Comparison of ENCODE assay signal across 8 cellular contexts in genomic region chr17:64261422-64262124, GRCh38. TPM values are rescaled to one million over a fixed set of nuclear protein-coding genes. Genes with fewer than 3 reads are reported as not detected.
DNase-seq lines count a peak whose midpoint lies in the region; ATAC-seq, FAIRE-seq and TF ChIP-seq lines count a peak whose summit lies in the region.

No MANE protein-coding gene starts in this region.

- H3K9me3 ChIP-seq in right atrium auricular region = no peaks in the 10 kb centered on the region
- no peaks in the 10 kb centered on the region for H3K9me3 ChIP-seq in body of pancreas
- H3K9me3 ChIP-seq in mesodermal cell (ENCODE audit: control insufficient read depth, low read length) = no peaks in the 10 kb centered on the region
- H3K9me3 ChIP-seq in aorta (ENCODE audit: control insufficient read depth, low read length) = no peaks in the 10 kb centered on the region
- no peaks in the 10 kb centered on the region for H3K9me3 ChIP-seq in small intestine (ENCODE audit: control insufficient read depth, low read depth)

- WGBS in body of pancreas, 2 donors = 21 to 29% methylated on average over 5 of the region's 5 CpGs
- WGBS in mesodermal cell (ENCODE audit: insufficient coverage in 2 of 2), 2 experiments = 74% methylated on average over 3 to 4 of the region's 5 CpGs
- WGBS in aorta, 2 donors = 51 to 58% methylated on average over 5 of the region's 5 CpGs
- 11 to 39% (median 20%) methylated on average over 5 of the region's 5 CpGs for WGBS in small intestine, 3 donors

- intact Hi-C loops in Right ventricle myocardium superior (cut with DNase I) = loop anchor here (5.0 kb wide), 1 partner anchor 114 kb away; no protein-coding TSS in a partner anchor
- intact Hi-C loops in body of pancreas (cut with DNase I) = loop anchor here (10.0 kb wide), 1 partner anchor 347 kb away; the partner anchor contains the start of genes CSHL1 and GH1
- intact Hi-C loops in aorta (cut with DNase I) = loop anchor here (2.0 to 10.0 kb wide), 4 partner anchors 84 to 115 kb away; no protein-coding TSS in a partner anchor

- H3K27ac ChIP-seq in right atrium auricular region (peak overlapping the region; percentile 93 to 94), body of pancreas (peak overlapping the region; percentile 92 to 93 (median 92)), mesodermal cell (ENCODE audit: low read depth, low read length, severe bottlenecking) (no peak overlapping the region), aorta (ENCODE audit: low read depth in 1 of 2, low read length in 2 of 2) (peak overlapping the region in 1 of 2 donors; percentile 76), small intestine (ENCODE audit: low read depth in 1 of 2, low read length in 1 of 2) (peak overlapping the region in 1 of 2 donors; percentile 79)

- H3K4me1 ChIP-seq in right atrium auricular region = peaks cover 0 to 45% of the 10 kb centered on the region in 2 donors
- H3K4me1 ChIP-seq in body of pancreas = peaks cover 60% of the 10 kb centered on the region
- H3K4me1 ChIP-seq in mesodermal cell (ENCODE audit: control insufficient read depth, insufficient read depth, low read length, poor library complexity, severe bottlenecking) = peaks cover 5% of the 10 kb centered on the region
- peaks cover 0 to 3% of the 10 kb centered on the region in 2 donors for H3K4me1 ChIP-seq in aorta (ENCODE audit: control insufficient read depth in 1 of 2, insufficient read depth in 2 of 2, low read length in 2 of 2)
- H3K4me1 ChIP-seq in small intestine (ENCODE audit: control insufficient read depth in 2 of 2, insufficient read depth in 1 of 2, low read depth in 1 of 2, low read length in 1 of 2) = peaks cover 3 to 9% of the 10 kb centered on the region in 2 donors

- peak overlapping the region; percentile 96 to 99 for H3K4me3 ChIP-seq in right atrium auricular region
- H3K4me3 ChIP-seq in body of pancreas = peak overlapping the region; percentile 50 to 84
- H3K4me3 ChIP-seq in mesodermal cell (ENCODE audit: extremely low read depth, insufficient read depth, low read length, poor library complexity, severe bottlenecking) = peak overlapping the region; percentile 87
- peak overlapping the region; percentile 11 to 92 for H3K4me3 ChIP-seq in aorta (ENCODE audit: low read length in 2 of 2)
- peak overlapping the region in 1 of 2 donors; percentile 66 for H3K4me3 ChIP-seq in small intestine (ENCODE audit: low read depth in 1 of 2, low read length in 2 of 2)

- no peak for TF ChIP-seq CTCF in right atrium auricular region (IDR thresholded peaks at IDR 0.05)
- TF ChIP-seq CTCF in body of pancreas (IDR thresholded peaks at IDR 0.05) = no peak

- no peak for DNase-seq in right atrium auricular region (ENCODE audit: low spot score)
- no peak for DNase-seq in Right ventricle myocardium superior
- DNase-seq in body of pancreas = no peak
- no peak for DNase-seq in aorta
- DNase-seq in T-helper 9 cell = no peak
- DNase-seq in DMS79 treated with DMSO at 0.1 percent for 48 hours (lab: John Stamatoyannopoulos, UW) = no peak
- DNase-seq in small intestine = no peak

- ATAC-seq in Right ventricle myocardium superior (ENCODE audit: poor library complexity) (no peak), body of pancreas (no peak), aorta (ENCODE audit: low FRiP score) (no peak)

- H3K36me3 ChIP-seq in right atrium auricular region = no peaks in the 10 kb centered on the region
- no peaks in the 10 kb centered on the region for H3K36me3 ChIP-seq in body of pancreas (replicated peaks in 1 of 2; ENCODE audit: insufficient read depth in 1 of 2, low read depth in 2 of 2)
- no peaks in the 10 kb centered on the region for H3K36me3 ChIP-seq in mesodermal cell (ENCODE audit: control insufficient read depth, insufficient read depth, low read length)
- no peaks in the 10 kb centered on the region for H3K36me3 ChIP-seq in aorta (ENCODE audit: control insufficient read depth in 1 of 2, insufficient read depth in 2 of 2, low read length in 1 of 2)
- no peaks in the 10 kb centered on the region for H3K36me3 ChIP-seq in small intestine (ENCODE audit: control insufficient read depth in 2 of 2, insufficient read depth in 2 of 2, low read length in 2 of 2)

- no peak for FAIRE-seq in small intestine (lab: Jason Lieb, UNC)

- no peaks in the 10 kb centered on the region for H3K27me3 ChIP-seq in right atrium auricular region
- H3K27me3 ChIP-seq in body of pancreas = no peaks in the 10 kb centered on the region
- no peaks in the 10 kb centered on the region for H3K27me3 ChIP-seq in aorta (ENCODE audit: control insufficient read depth in 1 of 2, insufficient read depth in 2 of 2, low read length in 1 of 2)
- H3K27me3 ChIP-seq in small intestine (ENCODE audit: control insufficient read depth in 2 of 2, insufficient read depth in 2 of 2, low read length in 2 of 2) = no peaks in the 10 kb centered on the region

- TF ChIP-seq POLR2A in body of pancreas (IDR thresholded peaks at IDR 0.05) = no peak

RNA-seq across cellular contexts. Expression of gene TEX2, which starts 1.5 kb away (rescaled TPM):
- total RNA-seq in right atrium auricular region (10 to 100 TPM; 42.6 to 44.4 TPM), Right ventricle myocardium superior (54.0 TPM), body of pancreas (10 to 100 TPM; 36.1 to 82.1 TPM), aorta (10 to 100 TPM; 26.6 to 29.4 TPM)
- 9.8 TPM for polyA plus RNA-seq in mesodermal cell (2013, experiment 1 of 2)
- 10.0 TPM for polyA plus RNA-seq in mesodermal cell (2013, experiment 2 of 2)
- polyA plus RNA-seq in aorta (10 to 100 TPM; 10.9 to 21.8 TPM), small intestine (10 to 100 TPM in 1 of 3 donors, 1 to 10 TPM in 2; 4.2 to 16.9 (median 4.3) TPM)
